38 cellular contexts compared by ENCODE assay signal in the genomic region with DNA sequence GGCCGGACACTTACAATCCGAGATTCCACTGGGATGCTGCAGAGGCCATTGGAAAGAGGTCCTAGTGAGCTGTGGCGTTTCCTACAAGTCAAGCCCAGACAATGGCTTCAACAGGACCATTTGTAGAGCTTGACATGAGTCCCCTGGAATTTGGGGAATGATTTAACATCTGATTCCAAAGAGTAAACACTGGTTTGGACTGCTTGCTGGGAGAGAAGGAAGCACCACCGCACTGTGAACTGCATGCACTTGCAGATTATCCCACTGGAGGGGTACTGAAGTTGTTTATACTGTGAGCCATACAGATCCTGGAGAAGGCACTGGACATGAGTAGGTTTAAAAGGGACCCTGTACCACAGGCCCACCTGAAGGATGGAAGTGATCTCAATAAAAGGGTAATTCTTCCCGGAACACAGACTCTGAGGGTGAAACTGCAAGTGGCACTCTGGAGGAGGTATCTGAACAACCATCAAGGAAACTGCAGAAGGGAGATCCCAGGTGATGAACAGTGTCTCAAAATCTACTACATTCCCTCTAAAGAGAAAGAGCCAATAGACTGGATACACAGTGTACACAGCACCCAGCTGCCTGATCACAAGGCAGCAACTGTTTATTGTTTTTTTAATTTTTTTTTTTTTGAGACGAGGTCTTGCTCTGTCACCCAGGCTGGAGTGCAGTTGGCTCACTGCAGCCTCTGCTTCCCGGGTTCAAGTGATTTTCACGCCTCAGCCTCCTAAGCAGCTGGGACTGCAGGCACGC. TPM values are rescaled to one million over a fixed set of nuclear protein-coding genes. Genes with fewer than 3 reads are reported as not detected.
"Had no signal": no experiment of that assay in that cellular context is flagged by ENCODE, and none has a peak within 500 bp of the region (broad histone marks: within the 10 kb centered on the region; RNA-seq: fewer than 3 reads in every experiment).

No MANE protein-coding gene starts in this region.

- DNase-seq: activated CD4-positive, alpha-beta memory T cell treated with anti-CD3 and anti-CD28 coated beads, Interleukin-2, amount 10 ng/mL, durations not matched to agents 7 days and 5 days; activated CD4-positive, alpha-beta T cell treated with anti-CD3 and anti-CD28 coated beads for 1 hour; activated CD4-positive, alpha-beta T cell treated with anti-CD3 and anti-CD28 coated beads for 48 hours; activated CD4-positive, CD25-positive, alpha-beta regulatory T cell; activated CD8-positive, alpha-beta memory T cell treated with anti-CD3 and anti-CD28 coated beads for 24 hours; activated effector memory CD4-positive, alpha-beta T cell treated with anti-CD3 and anti-CD28 coated beads, Interleukin-2, amount 50 U/mL, for 16 hours; activated naive CD4-positive, alpha-beta T cell; activated naive CD4-positive, alpha-beta T cell treated with anti-CD3 and anti-CD28 coated beads, Interleukin-2, amount 50 U/mL, for 16 hours; activated naive CD8-positive, alpha-beta T cell treated with anti-CD3 and anti-CD28 coated beads for 36 hours; activated T-cell treated with anti-CD3 and anti-CD28 coated beads, Interleukin-2, amount 50 U/mL, for 1 hour; activated T-cell treated with anti-CD3 and anti-CD28 coated beads, Interleukin-2, amount 50 U/mL, for 72 hours; amniotic stem cell; aorta; brain microvascular endothelial cell; NCI-H1092 treated with DMSO at 0.1 percent for 48 hours; NCI-H1436; NCI-H1694; NCI-H1930; NCI-H2081 treated with DMSO at 0.1 percent for 48 hours; NCI-H226; NCI-H446 treated with DMSO at 0.1 percent for 48 hours; NCI-H524 treated with DMSO at 0.1 percent for 48 hours; NCI-H748 treated with DMSO at 0.1 percent for 48 hours; NK-92 treated with Interleukin-12 subunit alpha and Interleukin-12 subunit beta, amount 100 ng/mL, for 24 hours; PC-3; SIG-M5; SW 1271; T-helper 1 cell; T-helper 2 cell; T-helper 9 cell; WERI-Rb-1 had no signal

- H3K36me3 ChIP-seq: brain microvascular endothelial cell, cardiac muscle cell, WERI-Rb-1 had no signal

- FAIRE-seq: K562, RCC 7860 had no signal

- H3K27ac ChIP-seq: brain microvascular endothelial cell, cardiac muscle cell, RWPE1, WERI-Rb-1 had no signal

- ATAC-seq: activated T-cell treated with anti-CD3 and anti-CD28 coated beads, Interleukin-2, amount 50 U/mL, for 72 hours; activated T-helper 17 cell treated with anti-CD3 and anti-CD28 coated beads, Interleukin-2, amount 50 U/mL, for 72 hours; K562; PC-3; Right ventricle myocardium inferior had no signal

- H3K4me3 ChIP-seq: cardiac muscle cell, K562 had no signal

RNA-seq across cellular contexts. Expression of gene RAB6C, which starts 4.3 kb away (rescaled TPM):
- total RNA-seq: activated naive CD8-positive, alpha-beta T cell treated with anti-CD3 and anti-CD28 coated beads for 36 hours; activated T-helper 17 cell treated with anti-CD3 and anti-CD28 coated beads, Interleukin-2, amount 50 U/mL, for 72 hours; K562; SK-MEL-5 had no signal
- polyA plus RNA-seq: aorta, K562 had no signal
